8 cellular contexts compared by ENCODE assay signal in genomic region chr19:44954649-44955499, GRCh38. TPM values are rescaled to one million over a fixed set of nuclear protein-coding genes. Genes with fewer than 3 reads are reported as not detected.
DNase-seq lines count a peak whose midpoint lies in the region; ATAC-seq and TF ChIP-seq lines count a peak whose summit lies in the region.

Gene CLPTM1 (plus strand): TSS chr19:44955380. CDS start chr19:44955396, 16 bp downstream.

- no peaks in the 10 kb centered on the region for H3K27me3 ChIP-seq in BLaER1 treated with 17β-estradiol and CSF1 and Interleukin-3, amounts not matched to agents 10 nM and 100 nM
- H3K27me3 ChIP-seq in colonic mucosa (no peaks in the 10 kb centered on the region), layer of hippocampus (ENCODE audit: control insufficient read depth, insufficient read depth, low read length) (no peaks in the 10 kb centered on the region)

- no peaks in the 10 kb centered on the region for H3K9me3 Mint-ChIP-seq in activated CD4-positive, alpha-beta T cell treated with anti-CD3 and anti-CD28 coated beads, Interleukin-2, amount 10 ng/mL, durations not matched to agents 24 days and 14 days

- no peaks in the 10 kb centered on the region for H3K9me3 ChIP-seq in BLaER1 treated with 17β-estradiol and CSF1 and Interleukin-3, amounts not matched to agents 10 nM and 100 nM (replicated peaks in 1 of 11)
- no peaks in the 10 kb centered on the region for H3K9me3 ChIP-seq in colonic mucosa

- DNase-seq in NCI-H526 treated with DMSO at 0.1 percent for 48 hours (lab: John Stamatoyannopoulos, UW): peak; percentile 96
- peak; percentile 98 for DNase-seq in activated CD4-positive, alpha-beta T cell treated with anti-CD3 and anti-CD28 coated beads, Interleukin-2, amount 10 ng/mL, durations not matched to agents 24 days and 14 days
- peak; percentile 97 for DNase-seq in colonic mucosa
- DNase-seq in stimulated activated CD4-positive, alpha-beta T cell treated with anti-CD3 and anti-CD28 coated beads, Interleukin-1b, Interleukin-23, amount 100 ng/mL, for 24 hours (ENCODE audit: low read depth in 4 of 4, low spot score in 1 of 4): peak; percentile 93 to 97 (median 94)

- H3K27ac Mint-ChIP-seq in activated CD4-positive, alpha-beta T cell treated with anti-CD3 and anti-CD28 coated beads, Interleukin-2, amount 10 ng/mL, durations not matched to agents 24 days and 14 days: peak within 1 kb of the TSS; percentile 94

- intact Hi-C loops in activated CD4-positive, alpha-beta T cell treated with anti-CD3 and anti-CD28 coated beads, Interleukin-2, amount 10 ng/mL, durations not matched to agents 24 days and 14 days (cut with micrococcal nuclease): loop anchor here (1.0 to 5.0 kb wide), 5 partner anchors 47 to 153 kb away; no protein-coding TSS in a partner anchor
- intact Hi-C loops in colonic mucosa (cut with DNase I): no loop called here

- peaks cover 36% of the 10 kb centered on the region for H3K4me1 Mint-ChIP-seq in activated CD4-positive, alpha-beta T cell treated with anti-CD3 and anti-CD28 coated beads, Interleukin-2, amount 10 ng/mL, durations not matched to agents 24 days and 14 days

- H3K9ac ChIP-seq in BLaER1 treated with 17β-estradiol and CSF1 and Interleukin-3, amounts not matched to agents 10 nM and 100 nM: peak within 1 kb of the TSS; percentile 90 to 99 (median 96)
- peak within 1 kb of the TSS; percentile 94 to 95 for H3K9ac ChIP-seq in colonic mucosa (ENCODE audit: low read depth in 2 of 2, low read length in 2 of 2)

- H3K4me3 Mint-ChIP-seq in activated CD4-positive, alpha-beta T cell treated with anti-CD3 and anti-CD28 coated beads, Interleukin-2, amount 10 ng/mL, durations not matched to agents 24 days and 14 days: peak within 1 kb of the TSS; percentile 95

- no peak for TF ChIP-seq CTCF in colonic mucosa (IDR thresholded peaks at IDR 0.05)

- peak within 1 kb of the TSS; percentile 89 to 99 (median 97) for H3K4me3 ChIP-seq in BLaER1 treated with 17β-estradiol and CSF1 and Interleukin-3, amounts not matched to agents 10 nM and 100 nM
- peak within 1 kb of the TSS; percentile 100 for H3K4me3 ChIP-seq in colonic mucosa

- H3K27ac ChIP-seq in BLaER1 treated with 17β-estradiol and CSF1 and Interleukin-3, amounts not matched to agents 10 nM and 100 nM: peak within 1 kb of the TSS; percentile 84 to 99 (median 94)
- H3K27ac ChIP-seq in colonic mucosa: peak within 1 kb of the TSS; percentile 95
- peak within 1 kb of the TSS; percentile 97 for H3K27ac ChIP-seq in layer of hippocampus (ENCODE audit: low read depth, low read length)

- ATAC-seq in GM19351 (IDR thresholded peaks at IDR 0.05; ENCODE audit: unreplicated experiment) (peak; percentile 83), HG03520 (IDR thresholded peaks at IDR 0.05; ENCODE audit: unreplicated experiment) (peak; percentile 75)

- peaks cover 2% of the 10 kb centered on the region for H3K36me3 Mint-ChIP-seq in activated CD4-positive, alpha-beta T cell treated with anti-CD3 and anti-CD28 coated beads, Interleukin-2, amount 10 ng/mL, durations not matched to agents 24 days and 14 days (ENCODE audit: low read depth)

- peaks cover 38 to 63% (median 54%) of the 10 kb centered on the region in 10 experiments for H3K4me1 ChIP-seq in BLaER1 treated with 17β-estradiol and CSF1 and Interleukin-3, amounts not matched to agents 10 nM and 100 nM
- H3K4me1 ChIP-seq in colonic mucosa: peaks cover 20% of the 10 kb centered on the region

- peaks cover 41 to 46% (median 45%) of the 10 kb centered on the region in 11 experiments; a peak in 21 of 22 replicates for H4K20me1 ChIP-seq in BLaER1 treated with 17β-estradiol and CSF1 and Interleukin-3, amounts not matched to agents 10 nM and 100 nM

- H3K27me3 Mint-ChIP-seq in activated CD4-positive, alpha-beta T cell treated with anti-CD3 and anti-CD28 coated beads, Interleukin-2, amount 10 ng/mL, durations not matched to agents 24 days and 14 days: no peaks in the 10 kb centered on the region

- H3K36me3 ChIP-seq in BLaER1 treated with 17β-estradiol and CSF1 and Interleukin-3, amounts not matched to agents 10 nM and 100 nM: peaks cover 0 to 34% (median 19%) of the 10 kb centered on the region in 11 experiments; a peak in 17 of 22 replicates
- no peaks in the 10 kb centered on the region for H3K36me3 ChIP-seq in colonic mucosa

- H3K4me2 ChIP-seq in BLaER1 treated with 17β-estradiol and CSF1 and Interleukin-3, amounts not matched to agents 10 nM and 100 nM: peak within 1 kb of the TSS; percentile 88 to 100 (median 97)

RNA-seq across cellular contexts. Expression of gene CLPTM1, which starts in this region (rescaled TPM):
- 71.7 and 76.6 TPM in 2 replicates for total RNA-seq in activated CD4-positive, alpha-beta T cell treated with anti-CD3 and anti-CD28 coated beads, Interleukin-2, amount 10 ng/mL, durations not matched to agents 24 days and 14 days
- total RNA-seq in colonic mucosa: 100 to 1,000 TPM in 1 of 2 donors, 10 to 100 TPM in 1; 98.6 to 165 TPM

Comparison
In these comparisons a context has a peak if more than half of its experiments do, and no peak if none do; other contexts are left out.
1. Peak in every context shown above with its lines: DNase-seq, ATAC-seq, H3K4me3 ChIP-seq and H3K27ac ChIP-seq.